11 cellular contexts compared by ENCODE assay signal in genomic region chr11:117884994-117885393, GRCh38. TPM values are rescaled to one million over a fixed set of nuclear protein-coding genes. Genes with fewer than 3 reads are reported as not detected.
DNase-seq lines count a peak whose midpoint lies in the region; ATAC-seq and TF ChIP-seq lines count a peak whose summit lies in the region.
"Had no signal": no experiment of that assay in that cellular context is flagged by ENCODE, and none has a peak within 500 bp of the region (broad histone marks: within the 10 kb centered on the region; RNA-seq: fewer than 3 reads in every experiment).

No MANE protein-coding gene starts in this region.

- H2BK15ac ChIP-seq in neuronal stem cell (ENCODE audit: low read length): no peak overlapping the region

- no peak for TF ChIP-seq CTCF in brain microvascular endothelial cell (IDR thresholded peaks at IDR 0.05; ENCODE audit: low read depth, low read length, missing control alignments)

- no peaks in the 10 kb centered on the region for H3K36me3 ChIP-seq in brain microvascular endothelial cell (replicated peaks)
- no peaks in the 10 kb centered on the region for H3K36me3 ChIP-seq in neuronal stem cell (replicated peaks in 1 of 2; ENCODE audit: control insufficient read depth in 2 of 2, insufficient read depth in 2 of 2, low read length in 2 of 2)
- H3K36me3 ChIP-seq: suprapubic skin had no signal

- DNase-seq in activated T-cell treated with anti-CD3 and anti-CD28 coated beads, Interleukin-2, amount 50 U/mL, for 4 hours: no peak
- DNase-seq in activated T-cell treated with anti-CD3 and anti-CD28 coated beads for 4 hours (no peak), brain microvascular endothelial cell (peak; percentile 43), kidney tubule cell (ENCODE audit: low spot score) (peak; percentile 71), neuronal stem cell (ENCODE audit: low spot score) (no peak), activated gamma-delta T cell (lab: John Stamatoyannopoulos, UW) (no peak)
- peak; percentile 41 for DNase-seq in stimulated activated CD8-positive, alpha-beta memory T cell treated with anti-CD3 and anti-CD28 coated beads, Interleukin-4, amount 100 ng/mL, for 48 hours
- DNase-seq: naive B cell, NCI-H446 had no signal

- no peak overlapping the region for H2BK5ac ChIP-seq in neuronal stem cell (ENCODE audit: low read length)

- no peak overlapping the region for H3K4me3 Mint-ChIP-seq in activated T-cell treated with anti-CD3 and anti-CD28 coated beads, Interleukin-2, amount 50 U/mL, for 4 hours
- H3K4me3 Mint-ChIP-seq: naive B cell had no signal

- no peak overlapping the region for H3K23ac ChIP-seq in neuronal stem cell (ENCODE audit: low read depth, low read length, poor library complexity)

- H3K4me3 ChIP-seq in brain microvascular endothelial cell (ENCODE audit: low read depth, low read length) (no peak overlapping the region), neuronal stem cell (ENCODE audit: low read length in 2 of 2) (no peak overlapping the region)
- H3K4me3 ChIP-seq: suprapubic skin had no signal

- H2BK12ac ChIP-seq in neuronal stem cell (ENCODE audit: low read length): no peak overlapping the region

- H4K8ac ChIP-seq in neuronal stem cell (ENCODE audit: low read depth, low read length): no peak overlapping the region

- H3K9me3 Mint-ChIP-seq in activated T-cell treated with anti-CD3 and anti-CD28 coated beads, Interleukin-2, amount 50 U/mL, for 4 hours: peaks cover 4% of the 10 kb centered on the region

- no peaks in the 10 kb centered on the region for H3K36me3 Mint-ChIP-seq in activated T-cell treated with anti-CD3 and anti-CD28 coated beads, Interleukin-2, amount 50 U/mL, for 4 hours (ENCODE audit: insufficient read depth)
- H3K36me3 Mint-ChIP-seq: naive B cell had no signal

- H3K9me3 ChIP-seq in neuronal stem cell (replicated peaks in 1 of 2; ENCODE audit: control insufficient read depth in 2 of 2, insufficient read depth in 1 of 2, low read depth in 1 of 2, low read length in 2 of 2): no peaks in the 10 kb centered on the region
- H3K9me3 ChIP-seq: suprapubic skin had no signal

- H3K14ac ChIP-seq in neuronal stem cell (ENCODE audit: low read length): no peak overlapping the region

- in situ Hi-C loops in brain microvascular endothelial cell (cut with HindIII; ENCODE audit: low pct_ligation_motif_present, low sequenced_read_pairs): no loop called here

- peaks cover 14% of the 10 kb centered on the region for H3K27me3 Mint-ChIP-seq in activated T-cell treated with anti-CD3 and anti-CD28 coated beads, Interleukin-2, amount 50 U/mL, for 4 hours (ENCODE audit: low read depth)

- peaks cover 0 to 6% of the 10 kb centered on the region in 2 donors for H3K4me1 ChIP-seq in neuronal stem cell (ENCODE audit: control insufficient read depth in 2 of 2, insufficient read depth in 1 of 2, low read depth in 1 of 2, low read length in 2 of 2)

- WGBS in neuronal stem cell (ENCODE audit: extremely low coverage in 2 of 2, insufficient read length in 2 of 2, insufficient replicate concordance in 1 of 2), 2 donors: no CpG with 5 or more reads among the region's 7 CpGs

- no peaks in the 10 kb centered on the region for H3K79me1 ChIP-seq in neuronal stem cell (ENCODE audit: low read depth, low read length)

- no peak overlapping the region for H3K27ac ChIP-seq in brain microvascular endothelial cell
- H3K27ac ChIP-seq in neuronal stem cell (replicated peaks; ENCODE audit: low read length): no peak overlapping the region
- H3K27ac ChIP-seq: suprapubic skin had no signal

- no peak overlapping the region for H3K18ac ChIP-seq in neuronal stem cell (ENCODE audit: low read length)

- no peaks in the 10 kb centered on the region for H3K4me1 Mint-ChIP-seq in activated T-cell treated with anti-CD3 and anti-CD28 coated beads, Interleukin-2, amount 50 U/mL, for 4 hours (ENCODE audit: low read depth)
- H3K4me1 Mint-ChIP-seq: naive B cell had no signal

- ATAC-seq in activated T-cell treated with anti-CD3 and anti-CD28 coated beads, Interleukin-2, amount 50 U/mL, for 4 hours: peak; percentile 28 to 57
- ATAC-seq in HG03159 (IDR thresholded peaks at IDR 0.05; ENCODE audit: unreplicated experiment): no peak

- H4K91ac ChIP-seq in neuronal stem cell (ENCODE audit: low read depth, low read length, poor library complexity): no peak overlapping the region

- H3K9ac ChIP-seq in neuronal stem cell (ENCODE audit: low read depth, low read length, poor library complexity): no peak overlapping the region

- no peak overlapping the region for H2BK120ac ChIP-seq in neuronal stem cell (ENCODE audit: low read depth, low read length)

- H3K27me3 ChIP-seq in brain microvascular endothelial cell (replicated peaks) (no peaks in the 10 kb centered on the region), neuronal stem cell (ENCODE audit: control insufficient read depth in 3 of 3, insufficient read depth in 3 of 3, low read depth in 1 of 3, low read length in 3 of 3) (peaks cover 0 to 34% (median 0%) of the 10 kb centered on the region in 3 experiments)

- no peak overlapping the region for H3K4me2 ChIP-seq in neuronal stem cell (ENCODE audit: insufficient read depth, low read length, poor library complexity, severe bottlenecking)

- H3K4ac ChIP-seq in neuronal stem cell (ENCODE audit: low read length): no peak overlapping the region

- H2AK5ac ChIP-seq in neuronal stem cell (ENCODE audit: low read depth, low read length): no peak overlapping the region

- no peak overlapping the region for H2AFZ ChIP-seq in neuronal stem cell (ENCODE audit: low read length)

RNA-seq across cellular contexts. Expression of gene FXYD6, which starts 8.5 kb away (rescaled TPM):
- total RNA-seq in activated T-cell treated with anti-CD3 and anti-CD28 coated beads, Interleukin-2, amount 50 U/mL, for 4 hours: under 1 TPM in 2 of 3 donors, not detected in 1; 0.16 to 0.38 TPM
- polyA plus RNA-seq in neuronal stem cell (2013, experiment 1 of 2): 291 TPM
- polyA plus RNA-seq in neuronal stem cell (2013, experiment 2 of 2): 288 TPM

RNA-seq across cellular contexts. Expression of gene TMPRSS13, which starts 44.2 kb away (rescaled TPM):
- total RNA-seq in activated T-cell treated with anti-CD3 and anti-CD28 coated beads, Interleukin-2, amount 50 U/mL, for 4 hours: under 1 TPM; 0.26 to 0.38 (median 0.38) TPM
- 0.10 TPM for polyA plus RNA-seq in neuronal stem cell (2013, experiment 1 of 2)
- polyA plus RNA-seq in neuronal stem cell (2013, experiment 2 of 2): 0.12 TPM

Comparison
In these comparisons a context has a peak if more than half of its experiments do, and no peak if none do; other contexts are left out.
1. DNase-seq: peak in brain microvascular endothelial cell (single experiment), kidney tubule cell (single experiment) and stimulated activated CD8-positive, alpha-beta memory T cell treated with anti-CD3 and anti-CD28 coated beads, Interleukin-4, amount 100 ng/mL, for 48 hours (single experiment); none in activated T-cell treated with anti-CD3 and anti-CD28 coated beads, Interleukin-2, amount 50 U/mL, for 4 hours (single experiment), activated T-cell treated with anti-CD3 and anti-CD28 coated beads for 4 hours (single experiment), neuronal stem cell (single experiment) and activated gamma-delta T cell (single experiment).